In genomic region chr2:39121523-39122063, GRCh38 we compare ENCODE assay signal across 8 cellular contexts. TPM values are rescaled to one million over a fixed set of nuclear protein-coding genes. Genes with fewer than 3 reads are reported as not detected.
DNase-seq lines count a peak whose midpoint lies in the region; ATAC-seq and TF ChIP-seq lines count a peak whose summit lies in the region.

No MANE protein-coding gene starts in this region.

- H3K36me3 Mint-ChIP-seq in CD8-positive, alpha-beta T cell = peaks cover 15% of the 10 kb centered on the region

- peak overlapping the region; percentile 96 for H3K27ac Mint-ChIP-seq in CD8-positive, alpha-beta T cell

- H3K9me3 ChIP-seq in CD8-positive, alpha-beta T cell (ENCODE audit: low read length) = no peaks in the 10 kb centered on the region
- no peaks in the 10 kb centered on the region for H3K9me3 ChIP-seq in adrenal gland (replicated peaks in 1 of 3)
- no peaks in the 10 kb centered on the region for H3K9me3 ChIP-seq in lower lobe of right lung
- H3K9me3 ChIP-seq in vagina = no peaks in the 10 kb centered on the region

- peak overlapping the region; percentile 91 for H3K4me3 Mint-ChIP-seq in CD8-positive, alpha-beta T cell

- TF ChIP-seq POLR2A in adrenal gland (IDR thresholded peaks at IDR 0.05) = no peak
- no peak for TF ChIP-seq POLR2A in vagina (IDR thresholded peaks at IDR 0.05)

- DNase-seq in CD8-positive, alpha-beta T cell = no peak
- DNase-seq in LNCaP clone FGC (ENCODE audit: low read depth) = no peak
- DNase-seq in adrenal gland = no peak
- no peak for DNase-seq in lower lobe of right lung
- no peak for DNase-seq in vagina (ENCODE audit: extremely low spot score in 2 of 2)

- no peaks in the 10 kb centered on the region for H3K27me3 Mint-ChIP-seq in CD8-positive, alpha-beta T cell (ENCODE audit: low read depth)

- H3K4me1 Mint-ChIP-seq in CD8-positive, alpha-beta T cell (ENCODE audit: low read depth) = peaks cover 58% of the 10 kb centered on the region

- no peak for ATAC-seq in CD8-positive, alpha-beta T cell
- ATAC-seq in lower lobe of right lung (no peak), GM21786 (IDR thresholded peaks at IDR 0.05; ENCODE audit: unreplicated experiment) (no peak), HG02870 (IDR thresholded peaks at IDR 0.05; ENCODE audit: unreplicated experiment) (no peak)
- no peak for ATAC-seq in activated CD4-positive, CD25-positive, alpha-beta regulatory T cell treated with anti-CD3 and anti-CD28 coated beads, Interleukin-2, amount 50 U/mL, for 24 hours

- TF ChIP-seq CTCF in CD8-positive, alpha-beta T cell (IDR thresholded peaks at IDR 0.05) = no peak
- TF ChIP-seq CTCF in LNCaP clone FGC (IDR thresholded peaks at IDR 0.05; ENCODE audit: control insufficient read depth, extremely low read depth, insufficient read depth) = no peak
- TF ChIP-seq CTCF in adrenal gland (IDR thresholded peaks at IDR 0.05) = no peak
- no peak for TF ChIP-seq CTCF in lower lobe of right lung (IDR thresholded peaks at IDR 0.05)
- TF ChIP-seq CTCF in vagina (IDR thresholded peaks at IDR 0.05) = no peak

- peaks cover 38% of the 10 kb centered on the region for H3K4me1 ChIP-seq in CD8-positive, alpha-beta T cell (ENCODE audit: insufficient read depth, low read length)
- peaks cover 20 to 44% of the 10 kb centered on the region in 2 donors for H3K4me1 ChIP-seq in adrenal gland (replicated peaks in 1 of 2)
- H3K4me1 ChIP-seq in lower lobe of right lung = peaks cover 45% of the 10 kb centered on the region
- H3K4me1 ChIP-seq in vagina = peaks cover 58% of the 10 kb centered on the region

- WGBS in adrenal gland, 4 donors = 15 to 23% (median 19%) methylated on average over 7 of the region's 7 CpGs

- H3K36me3 ChIP-seq in CD8-positive, alpha-beta T cell (ENCODE audit: insufficient read depth, low read length) = no peaks in the 10 kb centered on the region
- H3K36me3 ChIP-seq in adrenal gland (replicated peaks in 1 of 2) (no peaks in the 10 kb centered on the region), lower lobe of right lung (no peaks in the 10 kb centered on the region), vagina (no peaks in the 10 kb centered on the region)

- intact Hi-C loops in CD8-positive, alpha-beta T cell (cut with DNase I, micrococcal nuclease) = loop anchor here (1.0 to 10.0 kb wide), 8 partner anchors 107 to 744 kb away; partner anchors contain the start of genes HNRNPLL (in 2 of the 2), ATL2 (in 1 of the 2), DHX57 (in 1 of the 2) and GEMIN6 (in 1 of the 2)
- intact Hi-C loops in adrenal gland (cut with DNase I) = loop anchor here (10.0 kb wide), 2 partner anchors 57 to 103 kb away; no protein-coding TSS in a partner anchor
- intact Hi-C loops in lower lobe of right lung (cut with DNase I) = no loop called here
- intact Hi-C loops in vagina (cut with DNase I) = loop anchor here (5.0 kb wide), 1 partner anchor 106 kb away; no protein-coding TSS in a partner anchor

- no peaks in the 10 kb centered on the region for H3K9me3 Mint-ChIP-seq in CD8-positive, alpha-beta T cell

- peak overlapping the region; percentile 67 for H3K4me3 ChIP-seq in CD8-positive, alpha-beta T cell (ENCODE audit: low read depth, low read length)
- peak overlapping the region; percentile 60 for H3K4me3 ChIP-seq in LNCaP clone FGC (ENCODE audit: low read depth, low read length)
- H3K4me3 ChIP-seq in adrenal gland = peak overlapping the region in 1 of 4 donors; percentile 88
- H3K4me3 ChIP-seq in lower lobe of right lung = peak overlapping the region; percentile 88
- H3K4me3 ChIP-seq in vagina = peak overlapping the region; percentile 72 to 93

- H3K27me3 ChIP-seq in CD8-positive, alpha-beta T cell (ENCODE audit: insufficient read depth, low read length) = no peaks in the 10 kb centered on the region
- no peaks in the 10 kb centered on the region for H3K27me3 ChIP-seq in adrenal gland
- no peaks in the 10 kb centered on the region for H3K27me3 ChIP-seq in lower lobe of right lung (ENCODE audit: low read depth)
- H3K27me3 ChIP-seq in vagina = no peaks in the 10 kb centered on the region

- H3K27ac ChIP-seq in CD8-positive, alpha-beta T cell (ENCODE audit: low read depth, low read length) = peak overlapping the region; percentile 62
- H3K27ac ChIP-seq in adrenal gland (peak overlapping the region; percentile 77 to 98 (median 93)), lower lobe of right lung (peak overlapping the region; percentile 93), vagina (peak overlapping the region; percentile 99)

- CTCF ChIA-PET in CD8-positive, alpha-beta T cell (lab: Charles Lee) = interaction anchor here (1.2 to 13.6 kb wide), 4 partner anchors 11 to 106 kb away, joined by 3 to 219 read pairs (median 11); no protein-coding TSS in a partner anchor

- POLR2A ChIA-PET in CD8-positive, alpha-beta T cell (lab: Charles Lee) = interaction anchor here (1.1 to 4.2 kb wide), 7 partner anchors 13 to 371 kb away, joined by 3 to 71 read pairs (median 10); partner anchors contain the start of gene SRSF7

RNA-seq across cellular contexts. Expression of gene SOS1, which starts 0.7 kb away (rescaled TPM):
- 10 to 100 TPM; 20.2 to 22.8 TPM for total RNA-seq in CD8-positive, alpha-beta T cell
- total RNA-seq in adrenal gland = 10 to 100 TPM; 13.3 to 42.0 (median 26.9) TPM
- polyA plus RNA-seq in adrenal gland = 10 to 100 TPM in 1 of 3 donors, 1 to 10 TPM in 2; 6.4 to 30.1 (median 6.5) TPM
- total RNA-seq in lower lobe of right lung = 43.6 TPM
- 20.1 TPM for total RNA-seq in vagina
